In genomic region chr17:82875418-82875856, GRCh38 we compare ENCODE assay signal across 16 cellular contexts. TPM values are rescaled to one million over a fixed set of nuclear protein-coding genes. Genes with fewer than 3 reads are reported as not detected.
DNase-seq lines count a peak whose midpoint lies in the region; ATAC-seq, FAIRE-seq and TF ChIP-seq lines count a peak whose summit lies in the region.
"Had no signal": no experiment of that assay in that cellular context is flagged by ENCODE, and none has a peak within 500 bp of the region (broad histone marks: within the 10 kb centered on the region; RNA-seq: fewer than 3 reads in every experiment).

No MANE protein-coding gene starts in this region.

- no TSS peak for BruUV-seq in HepG2 (replicated peaks; lab: Mats Ljungman, UMichigan)

- in situ Hi-C loops in T47D (cut with HindIII; ENCODE audit: low pct_unique_long_range_greater_than_20kb, low sequenced_read_pairs) (no loop called here), HepG2 (cut with HindIII; ENCODE audit: extremely low pct_ligation_motif_present, low pct_unique_long_range_greater_than_20kb) (no loop called here)

- H2AFZ ChIP-seq in HepG2 (ENCODE audit: low read length), result no peak overlapping the region

- WGBS in HepG2 (ENCODE audit: low lambda C conversion rate), result 80% methylated on average over 19 of the region's 19 CpGs

- POLR2A ChIA-PET in HepG2 (lab: Yijun Ruan, JAX), result interaction anchor here (0.6 to 1.7 kb wide), 4 partner anchors 12 to 117 kb away, joined by 4 to 11 read pairs (median 6); no protein-coding TSS in a partner anchor

- TF ChIP-seq EP300 in HepG2 (IDR thresholded peaks at IDR 0.05; ENCODE audit: low read depth in 2 of 2, low read length in 2 of 2), result no peak
- no peak; the same call in 1 of the 2 replicates for TF ChIP-seq EP300 in HepG2 (CRISPR knock-in tag; IDR thresholded peaks at IDR 0.05; ENCODE audit: borderline replicate concordance)

- H3K79me2 ChIP-seq in HepG2 (ENCODE audit: insufficient read depth, low read length), result peaks cover 3% of the 10 kb centered on the region

- peak; percentile 36 to 58; a peak in 3 of 4 replicates for TF ChIP-seq POLR2A in HepG2 (IDR thresholded peaks at IDR 0.05; ENCODE audit: insufficient read depth in 1 of 2, low read depth in 2 of 2, low read length in 2 of 2)

- FAIRE-seq in HepG2 (lab: Jason Lieb, UNC), result no peak
- FAIRE-seq: GM18507 had no signal

- intact Hi-C loops in HepG2 (cut with micrococcal nuclease; ENCODE audit: unreplicated experiment) (loop anchor here (5.0 kb wide), 1 partner anchor 42 kb away; no protein-coding TSS in a partner anchor), upper lobe of right lung (cut with DNase I) (no loop called here)

- H3K27ac ChIP-seq in HepG2 (ENCODE audit: extremely low read length, insufficient read depth, low read length) (peak overlapping the region; percentile 53), upper lobe of right lung (peak overlapping the region; percentile 82)
- H3K27ac ChIP-seq: SJSA1 had no signal

- TF ChIP-seq RAD21 in HepG2 (CRISPR knock-in tag; IDR thresholded peaks at IDR 0.05), result 0 out of 2 replicates have a peak, but pooled peaks have one; percentile 10

- peak overlapping the region; percentile 50 for H3K4me2 ChIP-seq in HepG2 (ENCODE audit: low read depth, low read length)

- peak; percentile 40 for TF ChIP-seq CTCF in HepG2 (CRISPR knock-in tag; IDR thresholded peaks at IDR 0.05)
- TF ChIP-seq CTCF in upper lobe of right lung (IDR thresholded peaks at IDR 0.05), result no peak

- H3K9me3 ChIP-seq in HepG2 (ENCODE audit: low read length) (no peaks in the 10 kb centered on the region), upper lobe of right lung (no peaks in the 10 kb centered on the region)
- H3K9me3 ChIP-seq: SJSA1 had no signal

- no peaks in the 10 kb centered on the region for H4K20me1 ChIP-seq in HepG2 (ENCODE audit: insufficient read depth, low read length)

- H3K4me3 ChIP-seq in HepG2 (replicated peaks in 1 of 3; ENCODE audit: insufficient read depth in 1 of 3, low read depth in 2 of 3, low read length in 3 of 3) (0 out of 6 replicates have a peak overlapping the region, but pooled peaks of 1 of the 3 experiments have one; percentile 23), upper lobe of right lung (no peak overlapping the region)
- H3K4me3 ChIP-seq: SJSA1 had no signal

- H3K4me1 ChIP-seq in HepG2 (ENCODE audit: insufficient read depth, low read length) (peaks cover 33% of the 10 kb centered on the region), upper lobe of right lung (peaks cover 51% of the 10 kb centered on the region)

- no peaks in the 10 kb centered on the region for H3K27me3 ChIP-seq in HepG2 (ENCODE audit: control insufficient read depth in 1 of 2, insufficient read depth in 2 of 2, low read length in 2 of 2)
- H3K27me3 ChIP-seq in upper lobe of right lung, result no peaks in the 10 kb centered on the region
- H3K27me3 ChIP-seq: SJSA1 had no signal

- H3K36me3 ChIP-seq in HepG2 (replicated peaks in 1 of 2; ENCODE audit: control insufficient read depth in 1 of 2, insufficient read depth in 2 of 2, low read length in 2 of 2) (peaks cover 9 to 14% of the 10 kb centered on the region in 2 experiments; a peak in 4 of 5 replicates), upper lobe of right lung (peaks cover 14% of the 10 kb centered on the region)

- peak; percentile 50 for ATAC-seq in HepG2
- ATAC-seq in upper lobe of right lung, result peak; percentile 71
- ATAC-seq in GM19023 (IDR thresholded peaks at IDR 0.05; ENCODE audit: unreplicated experiment), result no peak
- no peak for ATAC-seq in GM18868 (IDR thresholded peaks at IDR 0.05; ENCODE audit: unreplicated experiment)

- DNase-seq in SIG-M5 treated with dmso at 0.1 percent for 504 hours (lab: John Stamatoyannopoulos, UW; ENCODE audit: unreplicated experiment) (peak; percentile 22), SIG-M5 (lab: John Stamatoyannopoulos, UW) (no peak), T47D (ENCODE audit: low read depth in 1 of 2, low spot score in 1 of 2) (peak; percentile 72 to 81), HepG2 (ENCODE audit: low spot score) (peak; percentile 64), upper lobe of right lung (peak; percentile 93), NCI-H1105 (lab: John Stamatoyannopoulos, UW) (no peak)
- DNase-seq: activated CD4-positive, alpha-beta T cell treated with anti-CD3 and anti-CD28 coated beads, Interleukin-2, amount 10 ng/mL, durations not matched to agents 24 days and 14 days; activated naive CD4-positive, alpha-beta T cell treated with Interleukin-2 at 50 U/mL for 16 hours; caudate nucleus; NCI-H2029; stimulated activated CD4-positive, alpha-beta T cell treated with anti-CD3 and anti-CD28 coated beads, Interleukin-2, amount 100 ng/mL, for 48 hours had no signal

- CTCF ChIA-PET in HepG2 (lab: Yijun Ruan, JAX; ENCODE audit: low intra/inter-chr PET ratio, low total read pairs), result interaction anchor here (1.5 kb wide), 1 partner anchor 22 kb away, joined by 3 read pairs; no protein-coding TSS in a partner anchor

- peak overlapping the region; percentile 60 for H3K9ac ChIP-seq in HepG2 (ENCODE audit: insufficient read depth, low read depth, low read length)

TF ChIP-seq in HepG2, 621 proteins besides CTCF, POLR2A, EP300 and RAD21 (continues in another document):
- TF ChIP-seq FOSL2 (CRISPR knock-in tag; IDR thresholded peaks at IDR 0.05) (0 out of 2 replicates have a peak, but pooled peaks have one; percentile 16), HOXA7 (CRISPR knock-in tag; IDR thresholded peaks at IDR 0.05) (no peak), RFXANK (CRISPR knock-in tag; IDR thresholded peaks at IDR 0.05) (no peak), ZNF557 (CRISPR knock-in tag; IDR thresholded peaks at IDR 0.05) (no peak), EZH2 (conservative IDR thresholded peaks at IDR 0.05; ENCODE audit: low read depth, low read length) (no peak), ZFP41 (CRISPR knock-in tag; IDR thresholded peaks at IDR 0.05; ENCODE audit: borderline replicate concordance) (no peak), RBFOX2 (IDR thresholded peaks at IDR 0.05; ENCODE audit: low read depth, low read length) (0 out of 2 replicates have a peak, but pooled peaks have one; percentile 50), ZNF776 (CRISPR knock-in tag; IDR thresholded peaks at IDR 0.05) (no peak), HOXA3 (CRISPR knock-in tag; IDR thresholded peaks at IDR 0.05) (peak; percentile 82), ZBTB7A (CRISPR knock-in tag; IDR thresholded peaks at IDR 0.05) (no peak)
- TF ChIP-seq, protein P1, sequence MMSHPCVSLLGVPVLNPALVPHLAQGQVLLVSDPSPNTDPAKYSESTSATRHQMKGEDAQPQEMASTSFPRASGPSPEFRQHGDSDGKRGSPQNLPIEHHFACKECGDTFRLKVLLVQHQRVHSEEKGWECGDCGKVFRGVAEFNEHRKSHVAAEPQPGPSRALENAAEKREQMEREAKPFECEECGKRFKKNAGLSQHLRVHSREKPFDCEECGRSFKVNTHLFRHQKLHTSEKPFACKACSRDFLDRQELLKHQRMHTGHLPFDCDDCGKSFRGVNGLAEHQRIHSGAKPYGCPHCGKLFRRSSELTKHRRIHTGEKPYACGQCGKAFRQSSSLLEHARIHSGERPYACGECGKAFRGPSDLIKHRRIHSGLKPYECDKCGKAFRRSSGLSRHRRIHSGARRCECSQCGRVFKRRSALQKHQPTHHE (CRISPR knock-in tag; IDR thresholded peaks at IDR 0.05; ENCODE audit: borderline replicate concordance), result no peak

RNA-seq across cellular contexts. Expression of gene ZNF750, which starts 35.6 kb away (rescaled TPM):
- total RNA-seq in HepG2 (2016; rRNA removed; fragmentation: Illumina TruSeq; extraction: Trizol) (not detected in 2 replicates), upper lobe of right lung (5.6 TPM)
- not detected in 2 replicates for total RNA-seq in HepG2 (2016; cell fraction: cytosol; rRNA removed; fragmentation: Illumina TruSeq; extraction: Trizol; ENCODE audit: low read depth)
- not detected in 2 replicates for total RNA-seq in HepG2 (2016; cell fraction: insoluble cytoplasmic fraction; rRNA removed; fragmentation: Illumina TruSeq; extraction: Trizol)
- total RNA-seq in HepG2 (2016; cell fraction: membrane; rRNA removed; fragmentation: Illumina TruSeq; extraction: Trizol), result not detected in 2 replicates
- total RNA-seq in HepG2 (2016; cell fraction: nucleus; rRNA removed; fragmentation: Illumina TruSeq; extraction: Trizol), result not detected in 2 replicates
- polyA plus RNA-seq in HepG2 (2011; rRNA removed), result not detected in 2 replicates
- polyA plus RNA-seq in HepG2 (2011; cell fraction: cytosol; rRNA removed), result not detected in 2 replicates
- not detected in 2 replicates for polyA plus RNA-seq in HepG2 (2011; cell fraction: nucleus; rRNA removed)
- 0.03 and 0.05 TPM in 2 replicates for polyA plus RNA-seq in HepG2 (2012)
- not detected in 2 replicates for polyA plus RNA-seq in HepG2 (2016; cell fraction: cytosol; fragmentation: Illumina TruSeq; extraction: Trizol; ENCODE audit: low read depth)
- not detected in 2 replicates for polyA plus RNA-seq in HepG2 (2016; cell fraction: insoluble cytoplasmic fraction; fragmentation: Illumina TruSeq; extraction: Trizol; ENCODE audit: low read depth)
- polyA plus RNA-seq in HepG2 (2016; cell fraction: membrane; fragmentation: Illumina TruSeq; extraction: Trizol; ENCODE audit: low read depth), result not detected in 2 replicates
- polyA plus RNA-seq in HepG2 (2016; cell fraction: nucleus; fragmentation: Illumina TruSeq; extraction: Trizol; ENCODE audit: insufficient read depth, low read depth), result not detected in 2 replicates
- not detected in 2 replicates for polyA minus RNA-seq in HepG2 (2011; rRNA and poly(A)+ RNA removed; ENCODE audit: low replicate concordance)
- polyA minus RNA-seq in HepG2 (2011; cell fraction: cytosol; rRNA and poly(A)+ RNA removed), result not detected in 2 replicates
- not detected in 2 replicates for polyA minus RNA-seq in HepG2 (2011; cell fraction: nucleus; rRNA and poly(A)+ RNA removed)
- total RNA-seq: activated CD4-positive, alpha-beta T cell treated with anti-CD3 and anti-CD28 coated beads, Interleukin-2, amount 10 ng/mL, durations not matched to agents 24 days and 14 days; SJSA1 had no signal
- polyA plus RNA-seq: AG04450 had no signal

Comparison
In these comparisons a context has a peak if more than half of its experiments do, and no peak if none do; other contexts are left out.
1. DNase-seq: peak in SIG-M5 treated with dmso at 0.1 percent for 504 hours (single experiment), T47D (2 of 2), HepG2 (single experiment) and upper lobe of right lung (single experiment); none in SIG-M5 (single experiment) and NCI-H1105 (single experiment).
2. ATAC-seq: peak in HepG2 (single experiment) and upper lobe of right lung (single experiment); none in GM19023 (single experiment) and GM18868 (single experiment).